ENCODE assay signal across 19 cellular contexts in the genomic region with DNA sequence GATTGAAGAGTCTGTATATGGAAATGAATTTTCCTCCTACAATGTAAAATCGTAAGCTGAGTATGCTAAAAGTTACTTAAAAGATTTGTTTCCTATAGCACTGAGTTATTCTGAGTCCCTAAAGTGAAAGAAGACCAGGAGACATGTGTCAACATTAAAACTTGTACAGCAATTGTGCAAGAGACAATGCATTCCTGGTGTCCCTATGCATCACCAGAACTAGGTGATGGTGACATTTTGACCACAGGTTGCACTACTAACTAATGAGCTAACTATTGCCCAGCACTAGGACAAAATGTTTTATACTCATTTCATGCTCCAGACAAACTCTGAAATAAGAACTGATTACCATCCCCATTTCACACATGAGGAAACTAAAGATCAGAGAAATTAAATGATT.
"Had no signal": no experiment of that assay in that cellular context is flagged by ENCODE, and none has a peak within 500 bp of the region (broad histone marks: within the 10 kb centered on the region; RNA-seq: fewer than 3 reads in every experiment).

No MANE protein-coding gene starts in this region.

- H3K27ac ChIP-seq: body of pancreas, gastrocnemius medialis, heart right ventricle, left ventricle myocardium inferior, psoas muscle, sigmoid colon, suprapubic skin, upper lobe of left lung had no signal

- H3K9me3 Mint-ChIP-seq: activated naive CD4-positive, alpha-beta T cell treated with anti-CD3 and anti-CD28 coated beads, Interleukin-2, amount 50 U/mL, for 24 hours; activated T-cell treated with anti-CD3 and anti-CD28 coated beads, Interleukin-2, amount 50 U/mL, for 24 hours; endodermal cell; nephron progenitor cell had no signal

- ATAC-seq: body of pancreas, gastrocnemius medialis, heart right ventricle, psoas muscle had no signal

- DNase-seq: activated CD4-positive, CD25-positive, alpha-beta regulatory T cell; activated effector memory CD4-positive, alpha-beta T cell treated with Interleukin-2 at 50 U/mL for 16 hours; activated T-cell treated with anti-CD3 and anti-CD28 coated beads, Interleukin-2, amount 50 U/mL, for 24 hours; body of pancreas; endodermal cell; gastrocnemius medialis; heart right ventricle; left ventricle myocardium inferior; mesenchymal stem cell; nephron progenitor cell; psoas muscle; sigmoid colon; stimulated activated CD4-positive, alpha-beta T cell treated with anti-CD3 and anti-CD28 coated beads, Interleukin-2, amount 100 ng/mL, for 48 hours; stimulated activated naive CD4-positive, alpha-beta T cell treated with Interleukin-2 at 50 U/mL for 16 hours; T-helper 2 cell; upper lobe of left lung had no signal

- H3K36me3 ChIP-seq: gastrocnemius medialis, heart right ventricle, left ventricle myocardium inferior, sigmoid colon, suprapubic skin, upper lobe of left lung had no signal

- H3K4me3 Mint-ChIP-seq: activated naive CD4-positive, alpha-beta T cell treated with anti-CD3 and anti-CD28 coated beads, Interleukin-2, amount 50 U/mL, for 24 hours; activated T-cell treated with anti-CD3 and anti-CD28 coated beads, Interleukin-2, amount 50 U/mL, for 24 hours; endodermal cell; nephron progenitor cell had no signal

- H3K4me1 ChIP-seq: body of pancreas, gastrocnemius medialis, heart right ventricle, left ventricle myocardium inferior, psoas muscle, sigmoid colon, upper lobe of left lung had no signal

- H3K27me3 ChIP-seq: body of pancreas, gastrocnemius medialis, sigmoid colon, suprapubic skin, upper lobe of left lung had no signal

- H3K4me3 ChIP-seq: body of pancreas, gastrocnemius medialis, heart right ventricle, left ventricle myocardium inferior, psoas muscle, sigmoid colon, suprapubic skin, upper lobe of left lung had no signal

- H3K27ac Mint-ChIP-seq: activated naive CD4-positive, alpha-beta T cell treated with anti-CD3 and anti-CD28 coated beads, Interleukin-2, amount 50 U/mL, for 24 hours; activated T-cell treated with anti-CD3 and anti-CD28 coated beads, Interleukin-2, amount 50 U/mL, for 24 hours; endodermal cell; nephron progenitor cell had no signal

- H3K36me3 Mint-ChIP-seq: activated naive CD4-positive, alpha-beta T cell treated with anti-CD3 and anti-CD28 coated beads, Interleukin-2, amount 50 U/mL, for 24 hours had no signal

- H3K9me3 ChIP-seq: body of pancreas, gastrocnemius medialis, heart right ventricle, left ventricle myocardium inferior, psoas muscle, sigmoid colon, suprapubic skin, upper lobe of left lung had no signal

- FAIRE-seq: islet of Langerhans had no signal

- H3K4me1 Mint-ChIP-seq: activated naive CD4-positive, alpha-beta T cell treated with anti-CD3 and anti-CD28 coated beads, Interleukin-2, amount 50 U/mL, for 24 hours; nephron progenitor cell had no signal

- H3K27me3 Mint-ChIP-seq: activated naive CD4-positive, alpha-beta T cell treated with anti-CD3 and anti-CD28 coated beads, Interleukin-2, amount 50 U/mL, for 24 hours; activated T-cell treated with anti-CD3 and anti-CD28 coated beads, Interleukin-2, amount 50 U/mL, for 24 hours had no signal
